ENCODE assay signal across 28 cellular contexts in the genomic region with DNA sequence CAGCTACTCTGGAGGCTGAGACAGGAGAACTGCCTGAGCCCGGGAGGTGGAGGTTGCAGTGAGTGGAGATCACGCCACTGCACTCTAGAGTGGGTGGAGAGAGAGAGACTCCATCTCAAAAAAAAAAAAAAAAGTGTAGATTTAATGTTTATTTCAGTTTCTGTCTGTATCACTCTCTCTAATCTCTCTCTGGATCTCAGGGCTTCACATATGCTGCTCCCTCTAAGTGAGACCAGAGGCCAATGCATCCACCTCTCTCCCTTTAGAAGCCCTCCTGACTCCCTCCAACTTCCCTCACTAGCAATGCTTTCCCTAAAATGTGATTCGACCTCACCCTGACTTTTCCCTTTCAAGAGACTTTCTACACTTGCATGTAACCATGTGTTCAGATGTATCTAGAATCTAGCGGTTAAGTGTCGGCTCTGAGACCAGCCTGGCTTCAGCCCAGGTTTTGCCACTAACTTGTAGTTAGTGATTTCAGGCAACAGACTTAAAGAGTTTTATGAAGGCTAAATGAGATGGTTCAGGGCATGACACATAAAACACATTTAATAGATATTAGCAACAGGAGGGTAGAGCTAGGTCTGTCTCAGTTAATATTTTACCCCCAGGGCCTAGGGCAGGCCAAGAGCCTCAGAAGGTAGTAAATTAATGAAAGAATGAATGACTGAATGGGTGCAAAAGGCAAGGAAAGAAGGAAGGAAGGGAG.
"Had no signal": no experiment of that assay in that cellular context is flagged by ENCODE, and none has a peak within 500 bp of the region (broad histone marks: within the 10 kb centered on the region; RNA-seq: fewer than 3 reads in every experiment).

No MANE protein-coding gene starts in this region.

- H3K27me3 ChIP-seq: ascending aorta, cardiac muscle cell, gastroesophageal sphincter, sigmoid colon, upper lobe of left lung, vagina had no signal

- DNase-seq: activated CD4-positive, alpha-beta T cell treated with anti-CD3 and anti-CD28 coated beads for 36 hours; activated CD4-positive, alpha-beta T cell treated with anti-CD3 and anti-CD28 coated beads, Interleukin-2, amount 50 U/mL, for 48 hours; activated CD4-positive, CD25-positive, alpha-beta regulatory T cell; activated CD8-positive, alpha-beta memory T cell treated with anti-CD3 and anti-CD28 coated beads for 24 hours; activated gamma-delta T cell; activated naive CD4-positive, alpha-beta T cell treated with anti-CD3 and anti-CD28 coated beads, Interleukin-2, amount 10 ng/mL, durations not matched to agents 7 days and 5 days; activated naive CD8-positive, alpha-beta T cell treated with anti-CD3 and anti-CD28 coated beads, Interleukin-2, amount 10 ng/mL, durations not matched to agents 7 days and 5 days; activated T-cell treated with anti-CD3 and anti-CD28 coated beads, Interleukin-2, amount 50 U/mL, for 1 hour; cortex of kidney; effector memory CD8-positive, alpha-beta T cell; head of caudate nucleus; hippocampal formation; left cardiac atrium; natural killer cell; retina; sigmoid colon; small intestine; stimulated activated CD4-positive, alpha-beta T cell treated with anti-CD3 and anti-CD28 coated beads, Interleukin-4, amount 100 ng/mL, for 24 hours; stimulated activated naive CD8-positive, alpha-beta T cell treated with anti-CD3 and anti-CD28 coated beads, Interleukin-15, amount 100 ng/mL, for 72 hours; substantia nigra; T-helper 1 cell; upper lobe of left lung had no signal

- H3K4me1 ChIP-seq: ascending aorta, gastroesophageal sphincter, vagina had no signal

- H3K27me3 Mint-ChIP-seq: activated CD4-positive, alpha-beta T cell treated with anti-CD3 and anti-CD28 coated beads for 36 hours; activated naive CD4-positive, alpha-beta T cell treated with anti-CD3 and anti-CD28 coated beads, Interleukin-2, amount 10 ng/mL, durations not matched to agents 7 days and 5 days; effector memory CD8-positive, alpha-beta T cell; stimulated activated naive CD8-positive, alpha-beta T cell treated with anti-CD3 and anti-CD28 coated beads, Interleukin-15, amount 100 ng/mL, for 72 hours had no signal

- H3K9me3 Mint-ChIP-seq: natural killer cell had no signal

- H3K4me3 ChIP-seq: ascending aorta, cardiac muscle cell, gastroesophageal sphincter, sigmoid colon, upper lobe of left lung, vagina had no signal

- H3K36me3 ChIP-seq: ascending aorta, cardiac muscle cell, gastroesophageal sphincter, sigmoid colon, upper lobe of left lung, vagina had no signal

- H3K9me3 ChIP-seq: ascending aorta, gastroesophageal sphincter, sigmoid colon, upper lobe of left lung, vagina had no signal

- H3K36me3 Mint-ChIP-seq: activated naive CD4-positive, alpha-beta T cell treated with anti-CD3 and anti-CD28 coated beads, Interleukin-2, amount 10 ng/mL, durations not matched to agents 7 days and 5 days; activated naive CD8-positive, alpha-beta T cell treated with anti-CD3 and anti-CD28 coated beads, Interleukin-2, amount 10 ng/mL, durations not matched to agents 7 days and 5 days; natural killer cell; stimulated activated effector memory CD8-positive, alpha-beta T cell treated with anti-CD3 and anti-CD28 coated beads, Interleukin-12 subunit alpha, Interleukin-12 subunit beta, amount 100 ng/mL, for 72 hours had no signal

- H3K27ac ChIP-seq: ascending aorta, cardiac muscle cell, gastroesophageal sphincter, sigmoid colon, upper lobe of left lung, vagina had no signal

- ATAC-seq: activated CD4-positive, alpha-beta T cell treated with anti-CD3 and anti-CD28 coated beads for 36 hours; effector memory CD8-positive, alpha-beta T cell; gastroesophageal sphincter; left cardiac atrium; natural killer cell; stimulated activated effector memory CD8-positive, alpha-beta T cell treated with anti-CD3 and anti-CD28 coated beads, Interleukin-12 subunit alpha, Interleukin-12 subunit beta, amount 100 ng/mL, for 72 hours; stimulated activated naive CD8-positive, alpha-beta T cell treated with anti-CD3 and anti-CD28 coated beads, Interleukin-15, amount 100 ng/mL, for 72 hours had no signal

- H3K4me3 Mint-ChIP-seq: activated CD4-positive, alpha-beta T cell treated with anti-CD3 and anti-CD28 coated beads for 36 hours; activated naive CD4-positive, alpha-beta T cell treated with anti-CD3 and anti-CD28 coated beads, Interleukin-2, amount 10 ng/mL, durations not matched to agents 7 days and 5 days; activated naive CD8-positive, alpha-beta T cell treated with anti-CD3 and anti-CD28 coated beads, Interleukin-2, amount 10 ng/mL, durations not matched to agents 7 days and 5 days; brain; effector memory CD8-positive, alpha-beta T cell; natural killer cell; stimulated activated effector memory CD8-positive, alpha-beta T cell treated with anti-CD3 and anti-CD28 coated beads, Interleukin-12 subunit alpha, Interleukin-12 subunit beta, amount 100 ng/mL, for 72 hours; stimulated activated naive CD8-positive, alpha-beta T cell treated with anti-CD3 and anti-CD28 coated beads, Interleukin-15, amount 100 ng/mL, for 72 hours had no signal

- H3K4me1 Mint-ChIP-seq: activated CD4-positive, alpha-beta T cell treated with anti-CD3 and anti-CD28 coated beads for 36 hours; activated naive CD4-positive, alpha-beta T cell treated with anti-CD3 and anti-CD28 coated beads, Interleukin-2, amount 10 ng/mL, durations not matched to agents 7 days and 5 days; brain; stimulated activated effector memory CD8-positive, alpha-beta T cell treated with anti-CD3 and anti-CD28 coated beads, Interleukin-12 subunit alpha, Interleukin-12 subunit beta, amount 100 ng/mL, for 72 hours; stimulated activated naive CD8-positive, alpha-beta T cell treated with anti-CD3 and anti-CD28 coated beads, Interleukin-15, amount 100 ng/mL, for 72 hours had no signal

- H3K27ac Mint-ChIP-seq: activated CD4-positive, alpha-beta T cell treated with anti-CD3 and anti-CD28 coated beads for 36 hours; activated naive CD4-positive, alpha-beta T cell treated with anti-CD3 and anti-CD28 coated beads, Interleukin-2, amount 10 ng/mL, durations not matched to agents 7 days and 5 days; activated naive CD8-positive, alpha-beta T cell treated with anti-CD3 and anti-CD28 coated beads, Interleukin-2, amount 10 ng/mL, durations not matched to agents 7 days and 5 days; brain; effector memory CD8-positive, alpha-beta T cell; stimulated activated effector memory CD8-positive, alpha-beta T cell treated with anti-CD3 and anti-CD28 coated beads, Interleukin-12 subunit alpha, Interleukin-12 subunit beta, amount 100 ng/mL, for 72 hours; stimulated activated naive CD8-positive, alpha-beta T cell treated with anti-CD3 and anti-CD28 coated beads, Interleukin-15, amount 100 ng/mL, for 72 hours had no signal
